ENCODE assay signal across 1 cellular context in genomic region chr2:241882090-241882625, GRCh38.
TF ChIP-seq lines count a peak whose summit lies in the region.

No MANE protein-coding gene starts in this region.

TF ChIP-seq in HEK293, 187 proteins besides CTCF, POLR2A, EP300 and RAD21 (continued from another document):
- TF ChIP-seq PRDM10 (tag by site-specific recombination; IDR thresholded peaks at IDR 0.05): peak; percentile 8; the same call in 1 of the 2 replicates
- 0 out of 2 replicates have a peak, but pooled peaks have one; percentile 21 for TF ChIP-seq ZBTB20 (tag by site-specific recombination; IDR thresholded peaks at IDR 0.05)
- TF ChIP-seq ZNF10 (tag by site-specific recombination; IDR thresholded peaks at IDR 0.05): peak; percentile 4; the same call in 1 of the 2 replicates
